In the genomic region with DNA sequence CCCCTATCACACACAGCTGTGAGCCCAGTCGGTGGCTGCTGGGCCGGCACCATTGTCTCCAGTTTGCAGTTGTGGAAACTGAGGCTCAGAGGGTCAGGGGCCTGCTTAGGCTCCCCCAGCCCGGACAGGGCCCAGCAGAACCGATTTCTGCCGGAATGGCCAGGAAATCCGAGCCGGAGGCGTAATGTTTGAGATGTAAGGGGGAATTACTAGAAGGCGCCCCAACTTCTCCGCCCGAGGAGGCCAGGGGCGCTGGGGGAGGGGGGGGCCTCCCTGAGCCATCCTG, we compare ENCODE assay signal across 13 cellular contexts. TPM values are rescaled to one million over a fixed set of nuclear protein-coding genes. Genes with fewer than 3 reads are reported as not detected.
DNase-seq lines count a peak whose midpoint lies in the region; ATAC-seq, FAIRE-seq and TF ChIP-seq lines count a peak whose summit lies in the region.
"Had no signal": no experiment of that assay in that cellular context is flagged by ENCODE, and none has a peak within 500 bp of the region (broad histone marks: within the 10 kb centered on the region; RNA-seq: fewer than 3 reads in every experiment).

No MANE protein-coding gene starts in this region.

- CTCF ChIA-PET in activated CD4-positive, alpha-beta memory T cell treated with anti-CD3 and anti-CD28 coated beads, Interleukin-2, amount 10 ng/mL, durations not matched to agents 7 days and 5 days (lab: Charles Lee) = interaction anchor here (4.6 kb wide), 1 partner anchor 54 kb away, joined by 37 read pairs; no protein-coding TSS in a partner anchor

- peaks cover 2% of the 10 kb centered on the region for H3K4me1 ChIP-seq in iPS-15b (ENCODE audit: control insufficient read depth, insufficient read depth, low read length)
- peaks cover 8 to 15% (median 15%) of the 10 kb centered on the region in 3 donors for H3K4me1 ChIP-seq in pancreas

- H3K9me3 ChIP-seq in iPS-15b (ENCODE audit: control insufficient read depth, insufficient read depth, low read length) (no peaks in the 10 kb centered on the region), pancreas (no peaks in the 10 kb centered on the region)
- H3K9me3 ChIP-seq: uterus had no signal

- H3K36me3 ChIP-seq in iPS-15b (ENCODE audit: control insufficient read depth, insufficient read depth, low read length) (no peaks in the 10 kb centered on the region), pancreas (no peaks in the 10 kb centered on the region)
- H3K36me3 ChIP-seq: uterus had no signal

- intact Hi-C loops in pancreas (cut with DNase I) = loop anchor here in 1 of 3 donors (5.0 kb wide), 1 partner anchor 51 kb away; no protein-coding TSS in a partner anchor

- peaks cover 18% of the 10 kb centered on the region for H3K4me1 Mint-ChIP-seq in stimulated activated naive CD8-positive, alpha-beta T cell treated with anti-CD3 and anti-CD28 coated beads, Interleukin-15, Interleukin-2, amounts not matched to agents 100 ng/mL and 50 ng/mL, for 24 hours (ENCODE audit: low read depth)
- peaks cover 25% of the 10 kb centered on the region for H3K4me1 Mint-ChIP-seq in activated CD4-positive, alpha-beta memory T cell treated with anti-CD3 and anti-CD28 coated beads, Interleukin-2, amount 10 ng/mL, durations not matched to agents 7 days and 5 days

- H3K9ac ChIP-seq in iPS-15b (ENCODE audit: low read depth, low read length) = no peak overlapping the region

- H3K27me3 ChIP-seq in iPS-15b (ENCODE audit: control insufficient read depth, insufficient read depth, low read length) = peaks cover 31% of the 10 kb centered on the region
- peaks cover 0 to 10% (median 2%) of the 10 kb centered on the region in 4 donors for H3K27me3 ChIP-seq in pancreas

- peak overlapping the region; percentile 62 for H3K4me3 ChIP-seq in iPS-15b (ENCODE audit: low read depth, low read length)
- H3K4me3 ChIP-seq in pancreas = peak overlapping the region in 1 of 4 donors; percentile 47

- H3K27ac ChIP-seq in pancreas = no peak overlapping the region
- H3K27ac ChIP-seq: uterus had no signal

- POLR2A ChIA-PET in activated CD4-positive, alpha-beta memory T cell treated with anti-CD3 and anti-CD28 coated beads, Interleukin-2, amount 10 ng/mL, durations not matched to agents 7 days and 5 days (lab: Charles Lee) = interaction anchor here (0.7 to 1.3 kb wide), 2 partner anchors 9 to 55 kb away, joined by 3 to 4 read pairs; no protein-coding TSS in a partner anchor

- H3K36me3 Mint-ChIP-seq in stimulated activated naive CD8-positive, alpha-beta T cell treated with anti-CD3 and anti-CD28 coated beads, Interleukin-15, Interleukin-2, amounts not matched to agents 100 ng/mL and 50 ng/mL, for 24 hours (ENCODE audit: low read depth) = no peaks in the 10 kb centered on the region
- no peaks in the 10 kb centered on the region for H3K36me3 Mint-ChIP-seq in activated CD4-positive, alpha-beta memory T cell treated with anti-CD3 and anti-CD28 coated beads, Interleukin-2, amount 10 ng/mL, durations not matched to agents 7 days and 5 days (ENCODE audit: low read depth)

- H3K27me3 Mint-ChIP-seq in stimulated activated naive CD8-positive, alpha-beta T cell treated with anti-CD3 and anti-CD28 coated beads, Interleukin-15, Interleukin-2, amounts not matched to agents 100 ng/mL and 50 ng/mL, for 24 hours = peaks cover 3% of the 10 kb centered on the region
- peaks cover 10% of the 10 kb centered on the region for H3K27me3 Mint-ChIP-seq in activated CD4-positive, alpha-beta memory T cell treated with anti-CD3 and anti-CD28 coated beads, Interleukin-2, amount 10 ng/mL, durations not matched to agents 7 days and 5 days

- 5 to 10% methylated on average over 12 of the region's 12 CpGs for WGBS in pancreas, 2 donors

- TF ChIP-seq CTCF in pancreas (IDR thresholded peaks at IDR 0.05) = no peak

- DNase-seq in stimulated activated naive CD8-positive, alpha-beta T cell treated with anti-CD3 and anti-CD28 coated beads, Interleukin-15, Interleukin-2, amounts not matched to agents 100 U/mL and 50 U/mL, for 24 hours = no peak
- no peak for DNase-seq in activated CD4-positive, alpha-beta memory T cell treated with anti-CD3 and anti-CD28 coated beads, Interleukin-2, amount 10 ng/mL, durations not matched to agents 7 days and 5 days
- DNase-seq in pancreas (no peak), foreskin melanocyte (no peak), HCEC 1CT (no peak)
- DNase-seq: Kasumi-1, uterus had no signal

- no peak for FAIRE-seq in pancreas (lab: Jason Lieb, UNC)

- no peak for ATAC-seq in stimulated activated naive CD8-positive, alpha-beta T cell treated with anti-CD3 and anti-CD28 coated beads, Interleukin-15, Interleukin-2, amounts not matched to agents 100 U/mL and 50 U/mL, for 24 hours
- ATAC-seq in pancreas (no peak), GM18867 (IDR thresholded peaks at IDR 0.05; ENCODE audit: unreplicated experiment) (no peak)
- ATAC-seq: sciatic nerve had no signal

- H3K9me3 Mint-ChIP-seq in stimulated activated naive CD8-positive, alpha-beta T cell treated with anti-CD3 and anti-CD28 coated beads, Interleukin-15, Interleukin-2, amounts not matched to agents 100 ng/mL and 50 ng/mL, for 24 hours = no peaks in the 10 kb centered on the region
- no peaks in the 10 kb centered on the region for H3K9me3 Mint-ChIP-seq in activated CD4-positive, alpha-beta memory T cell treated with anti-CD3 and anti-CD28 coated beads, Interleukin-2, amount 10 ng/mL, durations not matched to agents 7 days and 5 days

- H3K4me3 Mint-ChIP-seq in stimulated activated naive CD8-positive, alpha-beta T cell treated with anti-CD3 and anti-CD28 coated beads, Interleukin-15, Interleukin-2, amounts not matched to agents 100 ng/mL and 50 ng/mL, for 24 hours = peak overlapping the region; percentile 49
- H3K4me3 Mint-ChIP-seq in activated CD4-positive, alpha-beta memory T cell treated with anti-CD3 and anti-CD28 coated beads, Interleukin-2, amount 10 ng/mL, durations not matched to agents 7 days and 5 days = peak overlapping the region; percentile 62

- H3K27ac Mint-ChIP-seq in stimulated activated naive CD8-positive, alpha-beta T cell treated with anti-CD3 and anti-CD28 coated beads, Interleukin-15, Interleukin-2, amounts not matched to agents 100 ng/mL and 50 ng/mL, for 24 hours = no peak overlapping the region
- H3K27ac Mint-ChIP-seq in activated CD4-positive, alpha-beta memory T cell treated with anti-CD3 and anti-CD28 coated beads, Interleukin-2, amount 10 ng/mL, durations not matched to agents 7 days and 5 days = no peak overlapping the region

RNA-seq across cellular contexts. Expression of gene KISS1R, which starts 1.0 kb away (rescaled TPM):
- total RNA-seq in activated CD4-positive, alpha-beta memory T cell treated with anti-CD3 and anti-CD28 coated beads, Interleukin-2, amount 10 ng/mL, durations not matched to agents 7 days and 5 days = 1 to 10 TPM; 1.8 to 2.3 TPM
- 1 to 10 TPM in 1 of 6 donors, under 1 TPM in 4, not detected in 1; 0.16 to 1.0 (median 0.25) TPM for total RNA-seq in pancreas
- under 1 TPM in 1 of 2 donors, not detected in 1; 0.80 TPM for polyA plus RNA-seq in pancreas
- total RNA-seq: dermis microvascular lymphatic vessel endothelial cell, sciatic nerve had no signal

RNA-seq across cellular contexts. Expression of gene R3HDM4, which starts 5.1 kb away (rescaled TPM):
- total RNA-seq in activated CD4-positive, alpha-beta memory T cell treated with anti-CD3 and anti-CD28 coated beads, Interleukin-2, amount 10 ng/mL, durations not matched to agents 7 days and 5 days = 100 to 1,000 TPM; 111 to 116 TPM
- 10 to 100 TPM; 21.6 to 36.7 (median 29.2) TPM for total RNA-seq in pancreas
- 10 to 100 TPM; 56.0 to 57.2 TPM for polyA plus RNA-seq in pancreas

RNA-seq across cellular contexts. Expression of gene ARID3A, which starts 7.7 kb away (rescaled TPM):
- total RNA-seq in activated CD4-positive, alpha-beta memory T cell treated with anti-CD3 and anti-CD28 coated beads, Interleukin-2, amount 10 ng/mL, durations not matched to agents 7 days and 5 days = 10 to 100 TPM; 32.4 to 34.0 TPM
- total RNA-seq in pancreas = 1 to 10 TPM; 6.5 to 8.5 (median 7.3) TPM
- polyA plus RNA-seq in pancreas = 1 to 10 TPM; 4.6 to 5.2 TPM

RNA-seq across cellular contexts. Expression of gene RNU6-9, which starts 24.8 kb away (rescaled TPM):
- not detected for total RNA-seq in activated CD4-positive, alpha-beta memory T cell treated with anti-CD3 and anti-CD28 coated beads, Interleukin-2, amount 10 ng/mL, durations not matched to agents 7 days and 5 days
- total RNA-seq in pancreas = not detected
- polyA plus RNA-seq in pancreas = not detected
- total RNA-seq: dermis microvascular lymphatic vessel endothelial cell, glomerular endothelial cell, sciatic nerve, uterus had no signal

RNA-seq across cellular contexts. Expression of gene MED16, which starts 25.1 kb away (rescaled TPM):
- total RNA-seq in activated CD4-positive, alpha-beta memory T cell treated with anti-CD3 and anti-CD28 coated beads, Interleukin-2, amount 10 ng/mL, durations not matched to agents 7 days and 5 days = 10 to 100 TPM; 62.2 to 64.0 TPM
- 10 to 100 TPM; 23.0 to 46.5 (median 33.5) TPM for total RNA-seq in pancreas
- 100 to 1,000 TPM; 139 to 147 TPM for polyA plus RNA-seq in pancreas
